23 cellular contexts compared by ENCODE assay signal in genomic region chr11:22583963-22584492, GRCh38. TPM values are rescaled to one million over a fixed set of nuclear protein-coding genes. Genes with fewer than 3 reads are reported as not detected.
DNase-seq lines count a peak whose midpoint lies in the region; ATAC-seq, FAIRE-seq and TF ChIP-seq lines count a peak whose summit lies in the region.
"Had no signal": no experiment of that assay in that cellular context is flagged by ENCODE, and none has a peak within 500 bp of the region (broad histone marks: within the 10 kb centered on the region; RNA-seq: fewer than 3 reads in every experiment).

No MANE protein-coding gene starts in this region.

- no peaks in the 10 kb centered on the region for H3K4me1 Mint-ChIP-seq in endodermal cell
- H3K4me1 Mint-ChIP-seq: CD4-positive, CD25-positive, alpha-beta regulatory T cell; CD8-positive, alpha-beta memory T cell had no signal

- POLR2A ChIA-PET in HepG2 (lab: Yijun Ruan, JAX) = no interaction called here
- POLR2A ChIA-PET in PC-9 (lab: Charles Lee; ENCODE audit: unreplicated experiment) = no interaction called here

- intact Hi-C loops in HepG2 (cut with micrococcal nuclease; ENCODE audit: unreplicated experiment) = no loop called here
- intact Hi-C loops in right lobe of liver (cut with DNase I) = no loop called here
- intact Hi-C loops in PC-9 (cut with micrococcal nuclease; ENCODE audit: unreplicated experiment) = no loop called here

- H3F3A ChIP-seq in PC-9 (ENCODE audit: insufficient read depth, low read depth) = no peaks in the 10 kb centered on the region

- CTCF ChIA-PET in HepG2 (lab: Yijun Ruan, JAX; ENCODE audit: low intra/inter-chr PET ratio, low total read pairs) = no interaction called here
- CTCF ChIA-PET in PC-9 (lab: Charles Lee) = no interaction called here

- H3K36me3 ChIP-seq in HepG2 (replicated peaks in 1 of 2; ENCODE audit: control insufficient read depth in 1 of 2, insufficient read depth in 2 of 2, low read length in 2 of 2) (no peaks in the 10 kb centered on the region), right lobe of liver (no peaks in the 10 kb centered on the region), PC-9 (ENCODE audit: low read depth) (no peaks in the 10 kb centered on the region), endodermal cell (ENCODE audit: control insufficient read depth, insufficient read depth, low read length) (no peaks in the 10 kb centered on the region)
- H3K36me3 ChIP-seq: BE2C, HAP-1 had no signal

- peak; percentile 63 for ATAC-seq in HepG2
- ATAC-seq in right lobe of liver = no peak
- no peak for ATAC-seq in GM18867 (IDR thresholded peaks at IDR 0.05; ENCODE audit: unreplicated experiment)
- ATAC-seq: GM12878 had no signal

- no peak overlapping the region for H3K4me3 Mint-ChIP-seq in endodermal cell
- H3K4me3 Mint-ChIP-seq: CD4-positive, CD25-positive, alpha-beta regulatory T cell; CD8-positive, alpha-beta memory T cell had no signal

- H3K9me2 ChIP-seq in PC-9 (ENCODE audit: insufficient read depth) = no peaks in the 10 kb centered on the region; the same call in 1 of the 2 replicates

- H3K9me3 ChIP-seq in HepG2 (ENCODE audit: low read length) (no peaks in the 10 kb centered on the region), right lobe of liver (no peaks in the 10 kb centered on the region), PC-9 (ENCODE audit: insufficient read depth, low read depth) (no peaks in the 10 kb centered on the region), endodermal cell (ENCODE audit: control insufficient read depth, low read length) (no peaks in the 10 kb centered on the region)
- H3K9me3 ChIP-seq: BE2C, HAP-1 had no signal

- no peak overlapping the region for H3K9ac ChIP-seq in HepG2 (ENCODE audit: insufficient read depth, low read depth, low read length)
- no peak overlapping the region for H3K9ac ChIP-seq in endodermal cell (ENCODE audit: extremely low read depth, low read length, poor library complexity, severe bottlenecking)

- in situ Hi-C loops in HepG2 (cut with HindIII; ENCODE audit: extremely low pct_ligation_motif_present, low pct_unique_long_range_greater_than_20kb) = no loop called here

- no peaks in the 10 kb centered on the region for H4K20me1 ChIP-seq in HepG2 (ENCODE audit: insufficient read depth, low read length)
- no peaks in the 10 kb centered on the region for H4K20me1 ChIP-seq in PC-9 (ENCODE audit: insufficient read depth)

- H2AFZ ChIP-seq in HepG2 (ENCODE audit: low read length) (no peak overlapping the region), PC-9 (0 out of 2 replicates have a peak overlapping the region, but pooled peaks have one; percentile 58)

- TF ChIP-seq POLR2A in HepG2 (IDR thresholded peaks at IDR 0.05; ENCODE audit: insufficient read depth in 1 of 2, low read depth in 2 of 2, low read length in 2 of 2) (no peak), right lobe of liver (IDR thresholded peaks at IDR 0.05) (no peak), GM12892 (IDR thresholded peaks at IDR 0.05; ENCODE audit: low read depth, low read length) (no peak)

- no peak overlapping the region for H3K27ac ChIP-seq in HepG2 (ENCODE audit: extremely low read length, insufficient read depth, low read length)
- H3K27ac ChIP-seq in right lobe of liver = no peak overlapping the region
- H3K27ac ChIP-seq in PC-9 = no peak overlapping the region
- H3K27ac ChIP-seq in endodermal cell (ENCODE audit: low read depth, low read length) = no peak overlapping the region

- H3K4me3 ChIP-seq in HepG2 (replicated peaks in 1 of 3; ENCODE audit: insufficient read depth in 1 of 3, low read depth in 2 of 3, low read length in 3 of 3) (peak overlapping the region in 1 of 3 experiments; percentile 23; a peak in 1 of 6 replicates), right lobe of liver (no peak overlapping the region), PC-9 (no peak overlapping the region), endodermal cell (ENCODE audit: low read length) (no peak overlapping the region)
- H3K4me3 ChIP-seq: GM12878, HAP-1 had no signal

- H3K9me3 Mint-ChIP-seq in endodermal cell = no peaks in the 10 kb centered on the region
- H3K9me3 Mint-ChIP-seq: CD4-positive, CD25-positive, alpha-beta regulatory T cell; CD8-positive, alpha-beta memory T cell had no signal

- peak overlapping the region; percentile 68 for H3K27ac Mint-ChIP-seq in endodermal cell
- H3K27ac Mint-ChIP-seq: CD4-positive, CD25-positive, alpha-beta regulatory T cell; CD8-positive, alpha-beta memory T cell had no signal

- 24% methylated on average over 12 of the region's 12 CpGs for WGBS in HepG2 (ENCODE audit: low lambda C conversion rate)
- WGBS in right lobe of liver (ENCODE audit: insufficient coverage, low coverage, low lambda C conversion rate, missing lambda C conversion rate) = 58% methylated on average over 8 of the region's 12 CpGs
- 90 to 94% methylated on average over 5 to 11 of the region's 12 CpGs for WGBS in endodermal cell (ENCODE audit: insufficient coverage in 1 of 2, insufficient read length in 1 of 2), 2 experiments

- BruUV-seq in HepG2 (replicated peaks; lab: Mats Ljungman, UMichigan) (no TSS peak), PC-9 (replicated peaks; lab: Mats Ljungman, UMichigan) (no TSS peak)

- no peaks in the 10 kb centered on the region; a peak in 1 of 5 replicates for H3K27me3 ChIP-seq in HepG2 (ENCODE audit: control insufficient read depth in 1 of 2, insufficient read depth in 2 of 2, low read length in 2 of 2)
- no peaks in the 10 kb centered on the region for H3K27me3 ChIP-seq in right lobe of liver
- H3K27me3 ChIP-seq in PC-9 (ENCODE audit: insufficient read depth, low read depth) = no peaks in the 10 kb centered on the region
- H3K27me3 ChIP-seq in endodermal cell (ENCODE audit: control insufficient read depth, insufficient read depth, low read length, poor library complexity, severe bottlenecking) = no peaks in the 10 kb centered on the region
- H3K27me3 ChIP-seq: BE2C had no signal

- TF ChIP-seq RAD21 in HepG2 (CRISPR knock-in tag; IDR thresholded peaks at IDR 0.05) = no peak

- TF ChIP-seq EP300 in HepG2 (IDR thresholded peaks at IDR 0.05; ENCODE audit: low read depth in 2 of 2, low read length in 2 of 2) = no peak
- TF ChIP-seq EP300 in HepG2 (CRISPR knock-in tag; IDR thresholded peaks at IDR 0.05; ENCODE audit: borderline replicate concordance) = no peak

- no peak for FAIRE-seq in HepG2 (lab: Jason Lieb, UNC)
- FAIRE-seq in urothelium cell line (lab: Jason Lieb, UNC) = peak; percentile 13
- no peak for FAIRE-seq in GM12892 (lab: Jason Lieb, UNC)
- FAIRE-seq: GM12878, H1 had no signal

- no peaks in the 10 kb centered on the region for H3K27me3 Mint-ChIP-seq in endodermal cell (ENCODE audit: insufficient read depth)
- H3K27me3 Mint-ChIP-seq: CD4-positive, CD25-positive, alpha-beta regulatory T cell had no signal

- H3K4me2 ChIP-seq in HepG2 (ENCODE audit: low read depth, low read length) = peak overlapping the region; percentile 67
- no peak overlapping the region for H3K4me2 ChIP-seq in PC-9

- H3K4me1 ChIP-seq in HepG2 (ENCODE audit: insufficient read depth, low read length) (0 out of 2 replicates have a peak, but pooled peaks cover 7% of the 10 kb centered on the region), right lobe of liver (no peaks in the 10 kb centered on the region), PC-9 (replicated peaks; ENCODE audit: insufficient read depth) (no peaks in the 10 kb centered on the region), endodermal cell (ENCODE audit: control insufficient read depth, insufficient read depth, low read length) (no peaks in the 10 kb centered on the region)
- H3K4me1 ChIP-seq: BE2C, HAP-1 had no signal

- H3K79me2 ChIP-seq in HepG2 (ENCODE audit: insufficient read depth, low read length) (no peaks in the 10 kb centered on the region), PC-9 (ENCODE audit: low read depth) (no peaks in the 10 kb centered on the region)

- no peak for TF ChIP-seq CTCF in HepG2 (CRISPR knock-in tag; IDR thresholded peaks at IDR 0.05)
- no peak for TF ChIP-seq CTCF in right lobe of liver (IDR thresholded peaks at IDR 0.05)
- TF ChIP-seq CTCF in PC-9 (conservative IDR thresholded peaks at IDR 0.05) = no peak
- no peak for TF ChIP-seq CTCF in endodermal cell (conservative IDR thresholded peaks at IDR 0.05)

- DNase-seq in HepG2 (ENCODE audit: low spot score) (no peak), right lobe of liver (no peak), PC-9 (no peak), endodermal cell (peak; percentile 41), urothelium cell line (ENCODE audit: low spot score) (no peak), NCI-H446 (lab: John Stamatoyannopoulos, UW) (no peak), GM12892 (ENCODE audit: insufficient read length) (no peak)
- DNase-seq: 8988T; BE2C; C1 segment of cervical spinal cord; CD4-positive, CD25-positive, alpha-beta regulatory T cell; CD8-positive, alpha-beta memory T cell; COR-L47; DMS 273 treated with DMSO at 0.1 percent for 48 hours; DMS53; DND-41; EL; IMR-90; KBM-7 had no signal

- H3K36me3 Mint-ChIP-seq in endodermal cell (ENCODE audit: low read depth) = no peaks in the 10 kb centered on the region
- H3K36me3 Mint-ChIP-seq: CD4-positive, CD25-positive, alpha-beta regulatory T cell; CD8-positive, alpha-beta memory T cell had no signal

RNA-seq across cellular contexts. Expression of gene FANCF, which starts 41.6 kb away (rescaled TPM):
- total RNA-seq in HepG2 (2016; rRNA removed; fragmentation: Illumina TruSeq; extraction: Trizol) (9.7 and 12.3 TPM in 2 replicates), right lobe of liver (1 to 10 TPM; 4.1 to 5.1 (median 4.6) TPM), PC-9 (2021) (8.0 and 8.3 TPM in 2 replicates), endodermal cell (10 to 100 TPM; 19.7 to 28.7 TPM)
- total RNA-seq in HepG2 (2016; cell fraction: cytosol; rRNA removed; fragmentation: Illumina TruSeq; extraction: Trizol; ENCODE audit: low read depth) = 4.3 and 4.5 TPM in 2 replicates
- total RNA-seq in HepG2 (2016; cell fraction: insoluble cytoplasmic fraction; rRNA removed; fragmentation: Illumina TruSeq; extraction: Trizol) = 10.9 and 12.4 TPM in 2 replicates
- total RNA-seq in HepG2 (2016; cell fraction: membrane; rRNA removed; fragmentation: Illumina TruSeq; extraction: Trizol) = 9.9 and 12.1 TPM in 2 replicates
- total RNA-seq in HepG2 (2016; cell fraction: nucleus; rRNA removed; fragmentation: Illumina TruSeq; extraction: Trizol) = 6.9 and 7.8 TPM in 2 replicates
- polyA plus RNA-seq in HepG2 (2011; rRNA removed) = 2.5 TPM in 2 replicates
- polyA plus RNA-seq in HepG2 (2011; cell fraction: cytosol; rRNA removed) = 2.2 and 2.5 TPM in 2 replicates
- polyA plus RNA-seq in HepG2 (2011; cell fraction: nucleus; rRNA removed) = 1.3 and 1.4 TPM in 2 replicates
- 3.9 and 4.9 TPM in 2 replicates for polyA plus RNA-seq in HepG2 (2012)
- polyA plus RNA-seq in HepG2 (2016; cell fraction: cytosol; fragmentation: Illumina TruSeq; extraction: Trizol; ENCODE audit: low read depth) = 2.0 and 2.3 TPM in 2 replicates
- 12.6 and 13.6 TPM in 2 replicates for polyA plus RNA-seq in HepG2 (2016; cell fraction: insoluble cytoplasmic fraction; fragmentation: Illumina TruSeq; extraction: Trizol; ENCODE audit: low read depth)
- 6.0 and 6.5 TPM in 2 replicates for polyA plus RNA-seq in HepG2 (2016; cell fraction: membrane; fragmentation: Illumina TruSeq; extraction: Trizol; ENCODE audit: low read depth)
- 6.7 and 7.7 TPM in 2 replicates for polyA plus RNA-seq in HepG2 (2016; cell fraction: nucleus; fragmentation: Illumina TruSeq; extraction: Trizol; ENCODE audit: insufficient read depth, low read depth)
- 1.2 and 5.0 TPM in 2 replicates for polyA minus RNA-seq in HepG2 (2011; rRNA and poly(A)+ RNA removed; ENCODE audit: low replicate concordance)
- polyA minus RNA-seq in HepG2 (2011; cell fraction: cytosol; rRNA and poly(A)+ RNA removed) = 4.2 and 4.5 TPM in 2 replicates
- polyA minus RNA-seq in HepG2 (2011; cell fraction: nucleus; rRNA and poly(A)+ RNA removed) = 3.6 and 4.9 TPM in 2 replicates
- 19.7 TPM for polyA plus RNA-seq in endodermal cell (2013, experiment 1 of 2)
- 17.6 TPM for polyA plus RNA-seq in endodermal cell (2013, experiment 2 of 2)
- polyA plus RNA-seq in GM12892 (2012; ENCODE audit: missing spikeins) = 7.1 TPM
